Comparison of ENCODE assay signal across 21 cellular contexts in genomic region chr2:23206652-23207051, GRCh38.
DNase-seq lines count a peak whose midpoint lies in the region; ATAC-seq and TF ChIP-seq lines count a peak whose summit lies in the region.
"Had no signal": no experiment of that assay in that cellular context is flagged by ENCODE, and none has a peak within 500 bp of the region (broad histone marks: within the 10 kb centered on the region; RNA-seq: fewer than 3 reads in every experiment).

No MANE protein-coding gene starts in this region.

- TF ChIP-seq POLR2A in gastroesophageal sphincter (IDR thresholded peaks at IDR 0.05) = no peak
- TF ChIP-seq POLR2A in right lobe of liver (IDR thresholded peaks at IDR 0.05) = no peak

- no peaks in the 10 kb centered on the region for H3K36me3 ChIP-seq in gastroesophageal sphincter
- H3K36me3 ChIP-seq in right lobe of liver = no peaks in the 10 kb centered on the region
- H3K36me3 ChIP-seq: BE2C; BLaER1 treated with 17β-estradiol and CSF1 and Interleukin-3, amounts not matched to agents 10 nM and 100 nM had no signal

- H3K9me3 ChIP-seq in gastroesophageal sphincter (no peaks in the 10 kb centered on the region), right lobe of liver (no peaks in the 10 kb centered on the region)
- H3K9me3 ChIP-seq: A549; BE2C; BLaER1 treated with 17β-estradiol and CSF1 and Interleukin-3, amounts not matched to agents 10 nM and 100 nM had no signal

- H3K27me3 ChIP-seq in gastroesophageal sphincter (no peaks in the 10 kb centered on the region), right lobe of liver (no peaks in the 10 kb centered on the region)
- H3K27me3 ChIP-seq: BE2C; BLaER1 treated with 17β-estradiol and CSF1 and Interleukin-3, amounts not matched to agents 10 nM and 100 nM had no signal

- peak; percentile 47 for ATAC-seq in gastroesophageal sphincter
- no peak for ATAC-seq in right lobe of liver
- no peak for ATAC-seq in HG02870 (IDR thresholded peaks at IDR 0.05; ENCODE audit: unreplicated experiment)
- ATAC-seq: A549, GM23338, HCT116 had no signal

- WGBS in gastroesophageal sphincter (ENCODE audit: low coverage in 1 of 2), 2 donors = 71 to 74% methylated on average over 3 to 4 of the region's 8 CpGs
- 72% methylated on average over 7 of the region's 8 CpGs for WGBS in right lobe of liver (ENCODE audit: insufficient coverage, low coverage, low lambda C conversion rate, missing lambda C conversion rate)

- peak; percentile 20 for DNase-seq in ecto neural progenitor cell (ENCODE audit: low spot score)
- DNase-seq in right lobe of liver = no peak
- no peak for DNase-seq in OCI-M2 (lab: John Stamatoyannopoulos, UW; ENCODE audit: unreplicated experiment)
- DNase-seq in SKM-1 (lab: John Stamatoyannopoulos, UW; ENCODE audit: unreplicated experiment) = no peak
- DNase-seq: 8988T; ACHN; AML-193; BE2C; Calu3; CD4-positive, alpha-beta T cell; COR-L47; DMS53; DMS79 treated with DMSO at 0.1 percent for 48 hours; GF-D8; H9 had no signal

- intact Hi-C loops in right lobe of liver (cut with DNase I) = no loop called here

- TF ChIP-seq EP300 in gastroesophageal sphincter (IDR thresholded peaks at IDR 0.05) = no peak

- TF ChIP-seq CTCF in gastroesophageal sphincter (IDR thresholded peaks at IDR 0.05) (no peak), right lobe of liver (IDR thresholded peaks at IDR 0.05) (no peak)

- H3K27ac ChIP-seq in gastroesophageal sphincter (no peak overlapping the region), right lobe of liver (peak overlapping the region in 2 of 3 donors; percentile 88 to 93)
- H3K27ac ChIP-seq: A549; BLaER1 treated with 17β-estradiol and CSF1 and Interleukin-3, amounts not matched to agents 10 nM and 100 nM had no signal

- H3K4me3 ChIP-seq in gastroesophageal sphincter (no peak overlapping the region), right lobe of liver (no peak overlapping the region)
- H3K4me3 ChIP-seq: A549; BLaER1 treated with 17β-estradiol and CSF1 and Interleukin-3, amounts not matched to agents 10 nM and 100 nM; GM23338 had no signal

- no peaks in the 10 kb centered on the region for H3K4me1 ChIP-seq in gastroesophageal sphincter
- H3K4me1 ChIP-seq in right lobe of liver = peaks cover 0 to 44% (median 16%) of the 10 kb centered on the region in 4 donors
- H3K4me1 ChIP-seq: BE2C had no signal

Comparison
In these comparisons a context has a peak if more than half of its experiments do, and no peak if none do; other contexts are left out.
1. H3K27ac ChIP-seq: peak in right lobe of liver (2 of 3); none in gastroesophageal sphincter (0 of 4).